1 cellular context compared by ENCODE assay signal in genomic region chrX:30874851-30875250, GRCh38.
TF ChIP-seq lines count a peak whose summit lies in the region.

No MANE protein-coding gene starts in this region.

TF ChIP-seq in HepG2, 621 proteins besides CTCF, POLR2A, EP300 and RAD21 (continued from another document):
- no peak for TF ChIP-seq GPBP1L1 (CRISPR knock-in tag; IDR thresholded peaks at IDR 0.05)
